In genomic region chrX:106014119-106014775, GRCh38 we compare ENCODE assay signal across 38 cellular contexts. TPM values are rescaled to one million over a fixed set of nuclear protein-coding genes. Genes with fewer than 3 reads are reported as not detected.
"Had no signal": no experiment of that assay in that cellular context is flagged by ENCODE, and none has a peak within 500 bp of the region (broad histone marks: within the 10 kb centered on the region; RNA-seq: fewer than 3 reads in every experiment).

No MANE protein-coding gene starts in this region.

- H3K27ac ChIP-seq: KMS-11 had no signal

- H3K27me3 ChIP-seq: MG63 had no signal

- H3K4me3 ChIP-seq: MG63 had no signal

- H3K9ac ChIP-seq: KMS-11 had no signal

- H3K9me3 ChIP-seq: MG63 had no signal

- H3K4me2 ChIP-seq: KMS-11 had no signal

- DNase-seq: Karpas-422, Kasumi-1, MG63, MM.1S, MV-4-11, NCI-H1048, NCI-H1092, NCI-H1092 treated with DMSO at 0.1 percent for 48 hours, NCI-H1105, NCI-H1105 treated with DMSO at 0.1 percent for 48 hours, NCI-H1417, NCI-H1417 treated with DMSO at 0.1 percent for 48 hours, NCI-H1436, NCI-H1436 treated with DMSO at 0.1 percent for 48 hours, NCI-H146, NCI-H1694, NCI-H1694 treated with DMSO at 0.1 percent for 48 hours, NCI-H187, NCI-H187 treated with DMSO at 0.1 percent for 48 hours, NCI-H1930, NCI-H2029, NCI-H2029 treated with DMSO at 0.1 percent for 48 hours, NCI-H2081, NCI-H2081 treated with DMSO at 0.1 percent for 48 hours, NCI-H2107, NCI-H2171, NCI-H2171 treated with DMSO at 0.1 percent for 48 hours, NCI-H2227 treated with DMSO at 0.1 percent for 48 hours, NCI-H226, NCI-H345, NCI-H446, NCI-H446 treated with DMSO at 0.1 percent for 48 hours, NCI-H510A had no signal

- H3K36me3 ChIP-seq: MG63 had no signal

RNA-seq across cellular contexts. Expression of gene SERPINA7, which starts 24.3 kb away (rescaled TPM):
- total RNA-seq: LHCN-M2, M059J, MCF 10A, NCI-H460 had no signal
